9 cellular contexts compared by ENCODE assay signal in genomic region chr20:44187054-44187762, GRCh38. TPM values are rescaled to one million over a fixed set of nuclear protein-coding genes. Genes with fewer than 3 reads are reported as not detected.
DNase-seq lines count a peak whose midpoint lies in the region; TF ChIP-seq lines count a peak whose summit lies in the region.
"Had no signal": no experiment of that assay in that cellular context is flagged by ENCODE, and none has a peak within 500 bp of the region (broad histone marks: within the 10 kb centered on the region; RNA-seq: fewer than 3 reads in every experiment).

Gene JPH2, minus strand, starts transcription at chr20:44187188. Its CDS starts 483 bp downstream, at chr20:44186705.

- H3K27me3 ChIP-seq in breast epithelium (peaks cover 0 to 7% of the 10 kb centered on the region in 2 donors), kidney epithelial cell (ENCODE audit: control insufficient read depth, insufficient read depth, low read length) (peaks cover 2% of the 10 kb centered on the region), stomach smooth muscle (ENCODE audit: control insufficient read depth in 1 of 2, insufficient read depth in 2 of 2, low read length in 2 of 2) (no peaks in the 10 kb centered on the region)

- peak within 1 kb of the TSS; percentile 81 to 89 for H3K9ac ChIP-seq in stomach smooth muscle (ENCODE audit: low read length in 2 of 2)

- H3K9me3 Mint-ChIP-seq in T-helper 1 cell treated with Interleukin-12 subunit alpha and Interleukin-12 subunit beta and Interleukin-4 antibody, amounts not matched to agents 30 μg/mL and 1 μg/mL, for 36 hours: no peaks in the 10 kb centered on the region

- H3K36me3 ChIP-seq in breast epithelium: no peaks in the 10 kb centered on the region
- H3K36me3 ChIP-seq in kidney epithelial cell (ENCODE audit: control insufficient read depth, insufficient read depth, low read length): no peaks in the 10 kb centered on the region
- H3K36me3 ChIP-seq in stomach smooth muscle (ENCODE audit: control insufficient read depth in 2 of 2, insufficient read depth in 2 of 2, low read length in 2 of 2): no peaks in the 10 kb centered on the region

- peaks cover 15% of the 10 kb centered on the region for H3K4me1 Mint-ChIP-seq in T-helper 1 cell treated with Interleukin-12 subunit alpha and Interleukin-12 subunit beta and Interleukin-4 antibody, amounts not matched to agents 30 μg/mL and 1 μg/mL, for 36 hours (ENCODE audit: low read depth)

- no peaks in the 10 kb centered on the region for H3K9me3 ChIP-seq in breast epithelium
- H3K9me3 ChIP-seq in stomach smooth muscle (ENCODE audit: control insufficient read depth in 2 of 2, low read length in 2 of 2): no peaks in the 10 kb centered on the region

- DNase-seq in T-helper 1 cell (no peak), breast epithelium (ENCODE audit: low spot score in 2 of 2) (peak; percentile 65 to 92), kidney epithelial cell (ENCODE audit: low read depth) (peak; percentile 58), cortex of kidney (lab: John Stamatoyannopoulos, UW) (no peak)
- no peak for DNase-seq in activated CD4-positive, alpha-beta T cell treated with anti-CD3 and anti-CD28 coated beads for 48 hours
- DNase-seq in activated CD4-positive, alpha-beta T cell treated with anti-CD3 and anti-CD28 coated beads, Interleukin-2, amount 50 U/mL, for 48 hours: no peak

- H3K4me3 Mint-ChIP-seq in T-helper 1 cell treated with Interleukin-12 subunit alpha and Interleukin-12 subunit beta and Interleukin-4 antibody, amounts not matched to agents 30 μg/mL and 1 μg/mL, for 36 hours: peak within 1 kb of the TSS; percentile 12

- H3K36me3 Mint-ChIP-seq in T-helper 1 cell treated with Interleukin-12 subunit alpha and Interleukin-12 subunit beta and Interleukin-4 antibody, amounts not matched to agents 30 μg/mL and 1 μg/mL, for 36 hours (ENCODE audit: low read depth): no peaks in the 10 kb centered on the region

- peak in 1 of 3 donors; percentile 1 for TF ChIP-seq CTCF in breast epithelium (IDR thresholded peaks at IDR 0.05)
- TF ChIP-seq CTCF in kidney epithelial cell (IDR thresholded peaks at IDR 0.05; ENCODE audit: insufficient read depth, low read length, poor library complexity, severe bottlenecking): no peak

- H3K27ac ChIP-seq in breast epithelium (peak within 1 kb of the TSS; percentile 85 to 88), stomach smooth muscle (ENCODE audit: low read length) (peak within 1 kb of the TSS; percentile 96)
- H3K27ac ChIP-seq: C4-2B had no signal

- H3K4me3 ChIP-seq in breast epithelium: peak within 1 kb of the TSS; percentile 33 to 73 (median 58)
- H3K4me3 ChIP-seq in kidney epithelial cell (ENCODE audit: low read depth, low read length): peak within 1 kb of the TSS; percentile 35
- H3K4me3 ChIP-seq in stomach smooth muscle (ENCODE audit: low read length in 2 of 2): peak within 1 kb of the TSS; percentile 86 to 94

- H3K27ac Mint-ChIP-seq in T-helper 1 cell treated with Interleukin-12 subunit alpha and Interleukin-12 subunit beta and Interleukin-4 antibody, amounts not matched to agents 30 μg/mL and 1 μg/mL, for 36 hours: no peak within 1 kb of the TSS

- H3K4me1 ChIP-seq in breast epithelium: peaks cover 3 to 8% of the 10 kb centered on the region in 2 donors
- H3K4me1 ChIP-seq in stomach smooth muscle (ENCODE audit: control insufficient read depth, insufficient read depth, low read length): peaks cover 42% of the 10 kb centered on the region

- no peak for TF ChIP-seq POLR2A in breast epithelium (IDR thresholded peaks at IDR 0.05)

- intact Hi-C loops in breast epithelium (cut with DNase I; ENCODE audit: low total_unique reads): loop anchor here (5.0 kb wide), 1 partner anchor 65 kb away; no protein-coding TSS in a partner anchor

- peaks cover 62% of the 10 kb centered on the region for H3K27me3 Mint-ChIP-seq in T-helper 1 cell treated with Interleukin-12 subunit alpha and Interleukin-12 subunit beta and Interleukin-4 antibody, amounts not matched to agents 30 μg/mL and 1 μg/mL, for 36 hours (ENCODE audit: low read depth)

RNA-seq across cellular contexts. Expression of gene JPH2, which starts in this region (rescaled TPM):
- 10 to 100 TPM in 2 of 3 donors, 1 to 10 TPM in 1; 9.3 to 16.4 (median 16.2) TPM for total RNA-seq in breast epithelium
- total RNA-seq in kidney epithelial cell: 2.4 and 3.0 TPM in 2 replicates

Comparison
In these comparisons a context has a peak if more than half of its experiments do, and no peak if none do; other contexts are left out.
1. DNase-seq: peak in breast epithelium (2 of 2) and kidney epithelial cell (single experiment); none in T-helper 1 cell (0 of 5), cortex of kidney (single experiment), activated CD4-positive, alpha-beta T cell treated with anti-CD3 and anti-CD28 coated beads for 48 hours (single experiment) and activated CD4-positive, alpha-beta T cell treated with anti-CD3 and anti-CD28 coated beads, Interleukin-2, amount 50 U/mL, for 48 hours (0 of 2).
2. H3K4me3 ChIP-seq: peak in every context shown above with its lines; median percentile 90 in stomach smooth muscle; 58 in breast epithelium; 35 in kidney epithelial cell.